Comparison of ENCODE assay signal across 8 cellular contexts in genomic region chr12:6946033-6946919, GRCh38. TPM values are rescaled to one million over a fixed set of nuclear protein-coding genes. Genes with fewer than 3 reads are reported as not detected.
DNase-seq lines count a peak whose midpoint lies in the region; ATAC-seq, FAIRE-seq and TF ChIP-seq lines count a peak whose summit lies in the region.

No MANE protein-coding gene starts in this region.

- peak overlapping the region; percentile 54 to 55 for H3K4me3 ChIP-seq in esophagus (ENCODE audit: low read depth in 1 of 2, low read length in 2 of 2)
- H3K4me3 ChIP-seq in pancreas: peak overlapping the region; percentile 27 to 71 (median 40)
- H3K4me3 ChIP-seq in uterus: no peak overlapping the region

- peak; percentile 26 for ATAC-seq in GM19438 (IDR thresholded peaks at IDR 0.05; ENCODE audit: low read depth, unreplicated experiment)
- ATAC-seq in pancreas: peak; percentile 74 to 82 (median 80)

- TF ChIP-seq CTCF in pancreas (IDR thresholded peaks at IDR 0.05) (peak in 1 of 4 donors; percentile 10), uterus (IDR thresholded peaks at IDR 0.05) (no peak)

- intact Hi-C loops in pancreas (cut with DNase I) (loop anchor here in 1 of 3 donors (10.0 kb wide), 1 partner anchor 159 kb away; the partner anchor contains the start of gene C1RL), uterus (cut with DNase I; ENCODE audit: low total_unique reads) (loop anchor here (10.0 kb wide), 1 partner anchor 169 kb away; no protein-coding TSS in a partner anchor)

- peaks cover 0 to 12% of the 10 kb centered on the region in 2 donors for H3K4me1 ChIP-seq in esophagus (ENCODE audit: control insufficient read depth in 2 of 2, insufficient read depth in 2 of 2, low read length in 1 of 2)
- peaks cover 13 to 23% (median 18%) of the 10 kb centered on the region in 3 donors for H3K4me1 ChIP-seq in pancreas
- peaks cover 4 to 6% of the 10 kb centered on the region in 2 donors for H3K4me1 ChIP-seq in uterus

- 12 to 19% methylated on average over 31 to 32 of the region's 32 CpGs for WGBS in esophagus, 2 donors
- WGBS in pancreas, 2 donors: 2 to 6% methylated on average over 32 of the region's 32 CpGs

- H3K27me3 ChIP-seq in esophagus (ENCODE audit: control insufficient read depth in 1 of 2, insufficient read depth in 2 of 2, low read length in 2 of 2): no peaks in the 10 kb centered on the region
- H3K27me3 ChIP-seq in pancreas: no peaks in the 10 kb centered on the region
- H3K27me3 ChIP-seq in uterus: no peaks in the 10 kb centered on the region

- peak in 1 of 2 donors; percentile 57 for TF ChIP-seq POLR2A in uterus (IDR thresholded peaks at IDR 0.05)

- in situ Hi-C loops in ACHN (cut with HindIII; ENCODE audit: low pct_ligation_motif_present, low pct_unique_long_range_greater_than_20kb, low sequenced_read_pairs): no loop called here

- H3K36me3 ChIP-seq in esophagus (ENCODE audit: control insufficient read depth in 2 of 2, insufficient read depth in 2 of 2, low read length in 1 of 2) (peaks cover 0 to 6% of the 10 kb centered on the region in 2 donors), pancreas (peaks cover 0 to 3% (median 0%) of the 10 kb centered on the region in 3 donors), uterus (no peaks in the 10 kb centered on the region)

- DNase-seq in ACHN (peak; percentile 99), NCI-H146 treated with DMSO at 0.1 percent for 48 hours (lab: John Stamatoyannopoulos, UW; ENCODE audit: unreplicated experiment) (peak; percentile 100), pancreas (peak; percentile 93 to 99 (median 98)), uterus (no peak), NCI-H1694 treated with DMSO at 0.1 percent for 48 hours (lab: John Stamatoyannopoulos, UW) (no peak)
- DNase-seq in activated CD4-positive, alpha-beta T cell treated with anti-CD3 and anti-CD28 coated beads, Interleukin-2, amount 50 U/mL, for 1 hour: peak; percentile 54

- no peak for FAIRE-seq in pancreas (lab: Jason Lieb, UNC)

- H3K27ac ChIP-seq in esophagus (ENCODE audit: low read depth in 2 of 2, low read length in 1 of 2) (peak overlapping the region; percentile 81 to 95), pancreas (peak overlapping the region; percentile 83 to 97 (median 96)), uterus (peak overlapping the region in 1 of 2 donors; percentile 58)

- H3K9me3 ChIP-seq in esophagus (ENCODE audit: control insufficient read depth in 2 of 2, insufficient read depth in 1 of 2, low read depth in 1 of 2, low read length in 1 of 2) (no peaks in the 10 kb centered on the region), pancreas (no peaks in the 10 kb centered on the region), uterus (no peaks in the 10 kb centered on the region)

RNA-seq across cellular contexts. Expression of gene C12orf57, which starts 2.5 kb away (rescaled TPM):
- polyA plus RNA-seq in esophagus (100 to 1,000 TPM; 108 to 253 TPM), pancreas (100 to 1,000 TPM; 176 to 314 TPM)
- total RNA-seq in pancreas (100 to 1,000 TPM in 2 of 6 donors, 10 to 100 TPM in 4; 86.8 to 154 (median 97.6) TPM), uterus (1,000 to 10,000 TPM in 2 of 4 donors, 100 to 1,000 TPM in 2; 259 to 2,496 (median 1,289) TPM)

RNA-seq across cellular contexts. Expression of gene RNU7-1, which starts 2.7 kb away (rescaled TPM):
- polyA plus RNA-seq in esophagus (not detected), pancreas (not detected)
- total RNA-seq in pancreas (not detected), uterus (not detected)

RNA-seq across cellular contexts. Expression of gene PTPN6, which starts 4.9 kb away (rescaled TPM):
- polyA plus RNA-seq in esophagus (10 to 100 TPM; 19.1 to 38.3 TPM), pancreas (10 to 100 TPM; 48.7 to 53.1 TPM)
- total RNA-seq in pancreas (10 to 100 TPM; 13.3 to 37.9 (median 17.8) TPM), uterus (10 to 100 TPM in 2 of 4 donors, under 1 TPM in 2; 0.59 to 19.8 (median 5.9) TPM)

RNA-seq across cellular contexts. Expression of gene ATN1, which starts 18.5 kb away (rescaled TPM):
- polyA plus RNA-seq in esophagus (10 to 100 TPM; 34.9 to 63.5 TPM), pancreas (100 to 1,000 TPM; 110 to 113 TPM)
- total RNA-seq in pancreas (10 to 100 TPM; 30.9 to 54.5 (median 36.2) TPM), uterus (100 to 1,000 TPM in 1 of 4 donors, 10 to 100 TPM in 3; 10.8 to 283 (median 28.7) TPM)

RNA-seq across cellular contexts. Expression of gene PHB2, which starts 24.2 kb away (rescaled TPM):
- polyA plus RNA-seq in esophagus: 100 to 1,000 TPM in 1 of 2 donors, 10 to 100 TPM in 1; 68.5 to 161 TPM
- 100 to 1,000 TPM in 3 of 6 donors, 10 to 100 TPM in 3; 79.7 to 139 (median 101) TPM for total RNA-seq in pancreas
- polyA plus RNA-seq in pancreas: 10 to 100 TPM; 74.7 to 91.9 TPM
- 100 to 1,000 TPM; 129 to 167 (median 145) TPM for total RNA-seq in uterus

Comparison
In these comparisons a context has a peak if more than half of its experiments do, and no peak if none do; other contexts are left out.
1. DNase-seq: peak in ACHN (single experiment), NCI-H146 treated with DMSO at 0.1 percent for 48 hours (single experiment), activated CD4-positive, alpha-beta T cell treated with anti-CD3 and anti-CD28 coated beads, Interleukin-2, amount 50 U/mL, for 1 hour (single experiment) and pancreas (6 of 6); none in uterus (0 of 2) and NCI-H1694 treated with DMSO at 0.1 percent for 48 hours (single experiment).
2. H3K4me3 ChIP-seq: peak in esophagus (2 of 2) and pancreas (4 of 4); none in uterus (0 of 2).